In the genomic region with DNA sequence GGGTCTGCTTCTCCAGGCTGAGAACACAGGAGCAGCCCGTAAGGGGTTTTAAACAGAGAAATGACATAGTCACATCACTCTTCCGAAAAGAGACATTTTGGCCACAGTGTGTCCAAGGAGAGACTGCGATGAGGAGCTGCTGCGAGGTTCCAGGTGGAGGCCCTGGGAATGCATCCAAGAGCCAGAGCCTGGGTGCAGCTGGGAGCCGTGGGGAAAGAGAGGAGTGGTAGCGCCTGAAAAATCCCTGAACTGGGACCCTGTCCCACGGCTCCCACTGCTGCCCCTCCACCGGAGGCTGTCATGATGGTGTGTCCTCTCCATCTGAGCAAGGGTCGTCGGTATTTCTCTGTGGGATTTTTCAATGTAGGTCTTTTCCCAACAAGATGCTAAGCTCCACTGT, we compare ENCODE assay signal across 21 cellular contexts.
"Had no signal": no experiment of that assay in that cellular context is flagged by ENCODE, and none has a peak within 500 bp of the region (broad histone marks: within the 10 kb centered on the region; RNA-seq: fewer than 3 reads in every experiment).

No MANE protein-coding gene starts in this region.

- H3K9me3 Mint-ChIP-seq: activated naive CD8-positive, alpha-beta T cell treated with anti-CD3 and anti-CD28 coated beads for 36 hours; T-cell; WTC11 had no signal

- H3K9me3 ChIP-seq: gastrocnemius medialis, heart left ventricle, left ventricle myocardium inferior, mucosa of descending colon, right lobe of liver, SK-N-SH, thoracic aorta, upper lobe of right lung had no signal

- H3K4me3 Mint-ChIP-seq: activated CD4-positive, alpha-beta T cell treated with anti-CD3 and anti-CD28 coated beads for 36 hours; activated naive CD8-positive, alpha-beta T cell treated with anti-CD3 and anti-CD28 coated beads for 36 hours; memory B cell; naive B cell; T-cell; WTC11 had no signal

- H3K27me3 ChIP-seq: cardiac muscle cell, right lobe of liver, upper lobe of right lung had no signal

- H3K36me3 ChIP-seq: cardiac muscle cell, gastrocnemius medialis, heart left ventricle, left ventricle myocardium inferior, right lobe of liver, thoracic aorta, upper lobe of right lung had no signal

- H3K27ac ChIP-seq: cardiac muscle cell, gastrocnemius medialis, heart left ventricle, left ventricle myocardium inferior, parathyroid adenoma, right lobe of liver, thoracic aorta, upper lobe of right lung had no signal

- H3K4me1 ChIP-seq: gastrocnemius medialis, heart left ventricle, left ventricle myocardium inferior, parathyroid adenoma had no signal

- H3K27me3 Mint-ChIP-seq: activated CD4-positive, alpha-beta T cell treated with anti-CD3 and anti-CD28 coated beads for 36 hours; activated naive CD8-positive, alpha-beta T cell treated with anti-CD3 and anti-CD28 coated beads for 36 hours; memory B cell had no signal

- H3K36me3 Mint-ChIP-seq: memory B cell, naive B cell, WTC11 had no signal

- H3K27ac Mint-ChIP-seq: activated CD4-positive, alpha-beta T cell treated with anti-CD3 and anti-CD28 coated beads for 36 hours; activated naive CD8-positive, alpha-beta T cell treated with anti-CD3 and anti-CD28 coated beads for 36 hours; memory B cell; naive B cell; T-cell had no signal

- H3K4me3 ChIP-seq: cardiac muscle cell, gastrocnemius medialis, heart left ventricle, left ventricle myocardium inferior, mucosa of descending colon, right lobe of liver, smooth muscle cell, thoracic aorta, upper lobe of right lung had no signal

- H3K4me1 Mint-ChIP-seq: memory B cell, naive B cell had no signal

- DNase-seq: activated CD4-positive, alpha-beta T cell treated with anti-CD3 and anti-CD28 coated beads for 36 hours; activated CD4-positive, alpha-beta T cell treated with anti-CD3 and anti-CD28 coated beads, Interleukin-2, amount 50 U/mL, for 48 hours; activated naive CD4-positive, alpha-beta T cell; activated naive CD8-positive, alpha-beta T cell treated with anti-CD3 and anti-CD28 coated beads for 36 hours; amygdala; gastrocnemius medialis; heart left ventricle; left ventricle myocardium inferior; mucosa of descending colon; naive B cell; right lobe of liver; stimulated activated CD4-positive, alpha-beta T cell treated with anti-CD3 and anti-CD28 coated beads, Interleukin-4, amount 100 ng/mL, for 1 hour; T-cell; upper lobe of right lung had no signal
